In genomic region chr20:58433759-58434158, GRCh38 we compare ENCODE assay signal across 10 cellular contexts. TPM values are rescaled to one million over a fixed set of nuclear protein-coding genes. Genes with fewer than 3 reads are reported as not detected.
DNase-seq lines count a peak whose midpoint lies in the region.
"Had no signal": no experiment of that assay in that cellular context is flagged by ENCODE, and none has a peak within 500 bp of the region (broad histone marks: within the 10 kb centered on the region; RNA-seq: fewer than 3 reads in every experiment).

No MANE protein-coding gene starts in this region.

- DNase-seq in A172 (ENCODE audit: low spot score) (peak; percentile 76), HCEC 1CT (peak; percentile 82), astrocyte of the hippocampus (ENCODE audit: low read depth, low spot score) (peak; percentile 47), kidney glomerular epithelial cell (lab: John Stamatoyannopoulos, UW) (peak; percentile 5), NCI-H1694 (lab: John Stamatoyannopoulos, UW) (no peak), HT-29 (ENCODE audit: low spot score) (no peak), NCI-H2171 treated with DMSO at 0.1 percent for 48 hours (lab: John Stamatoyannopoulos, UW) (no peak), OCI-M1 (lab: John Stamatoyannopoulos, UW) (no peak)
- DNase-seq: stimulated activated naive CD8-positive, alpha-beta T cell treated with anti-CD3 and anti-CD28 coated beads, Interleukin-15, Interleukin-2, amounts not matched to agents 100 U/mL and 50 U/mL, for 24 hours; T-cell had no signal

RNA-seq across cellular contexts. Expression of gene VAPB, which starts 44.7 kb away (rescaled TPM):
- 9.2 and 10.0 TPM in 2 replicates for total RNA-seq in A172 (2014; rRNA removed; shearing (Covaris generic))
- total RNA-seq in HT-29 (2014; rRNA removed; shearing (Covaris generic)): 15.6 and 16.2 TPM in 2 replicates

Comparison
In these comparisons a context has a peak if more than half of its experiments do, and no peak if none do; other contexts are left out.
1. DNase-seq: peak in A172 (single experiment), HCEC 1CT (single experiment), astrocyte of the hippocampus (single experiment) and kidney glomerular epithelial cell (single experiment); none in NCI-H1694 (single experiment), HT-29 (single experiment), NCI-H2171 treated with DMSO at 0.1 percent for 48 hours (single experiment) and OCI-M1 (single experiment).